Comparison of ENCODE assay signal across 21 cellular contexts in genomic region chr6:131980791-131981623, GRCh38. TPM values are rescaled to one million over a fixed set of nuclear protein-coding genes. Genes with fewer than 3 reads are reported as not detected.
A peak's percentile ranks its signal among the peaks of the same experiment; 100 is the strongest.
DNase-seq lines count a peak whose midpoint lies in the region; ATAC-seq, FAIRE-seq and TF ChIP-seq lines count a peak whose summit lies in the region.
"Had no signal": no experiment of that assay in that cellular context is flagged by ENCODE, and none has a peak within 500 bp of the region (broad histone marks: within the 10 kb centered on the region; RNA-seq: fewer than 3 reads in every experiment).

No MANE protein-coding gene starts in this region.

- FAIRE-seq in H54 (lab: Jason Lieb, UNC), result no peak
- FAIRE-seq: A204.1, islet of Langerhans had no signal

- H2AK5ac ChIP-seq in IMR-90 (ENCODE audit: low read depth, low read length), result peak overlapping the region; percentile 97

- H3K23ac ChIP-seq in IMR-90 (ENCODE audit: low read depth, low read length), result peak overlapping the region; percentile 19; the same call in 1 of the 2 replicates

- peak overlapping the region; percentile 99; the same call in 2 of the 3 replicates for H2BK15ac ChIP-seq in IMR-90 (ENCODE audit: low read depth, low read length)

- CTCF ChIA-PET in IMR-90 (lab: Yijun Ruan, JAX), result no interaction called here

- DNase-seq in IMR-90 (no peak), brain microvascular endothelial cell (no peak), left kidney (ENCODE audit: low read depth, low spot score) (peak; percentile 26), posterior cingulate gyrus (no peak), H54 (ENCODE audit: insufficient read length, low spot score) (no peak), NCI-H526 (lab: John Stamatoyannopoulos, UW) (no peak)
- DNase-seq: activated CD4-positive, alpha-beta T cell treated with anti-CD3 and anti-CD28 coated beads for 4 hours; activated CD8-positive, alpha-beta memory T cell treated with anti-CD3 and anti-CD28 coated beads, Interleukin-2, amount 50 U/mL, for 48 hours; activated gamma-delta T cell treated with Interleukin-2 at 50 U/mL for 16 hours; aorta; MV-4-11; NCI-H2029 treated with DMSO at 0.1 percent for 48 hours; NCI-H524; SJCRH30; T1000 had no signal

- H3K27ac ChIP-seq in 22Rv1, result peak overlapping the region; percentile 95
- H3K27ac ChIP-seq in IMR-90 (ENCODE audit: insufficient read depth, low read length), result peak overlapping the region; percentile 96
- peak overlapping the region; percentile 86 for H3K27ac ChIP-seq in brain microvascular endothelial cell
- H3K27ac ChIP-seq: coronary artery, SJCRH30 had no signal

- intact Hi-C loops in IMR-90 (cut with micrococcal nuclease) (loop anchor here (5.0 kb wide), 1 partner anchor 81 kb away; no protein-coding TSS in a partner anchor), posterior cingulate gyrus (cut with DNase I) (no loop called here)

- peak overlapping the region; percentile 87 for H2BK20ac ChIP-seq in IMR-90 (ENCODE audit: low read depth, low read length)

- H3K27me3 ChIP-seq in IMR-90 (ENCODE audit: control insufficient read depth, insufficient read depth, low read length) (no peaks in the 10 kb centered on the region), brain microvascular endothelial cell (replicated peaks) (no peaks in the 10 kb centered on the region)
- H3K27me3 ChIP-seq: SJCRH30 had no signal

- peak overlapping the region; percentile 33; the same call in 1 of the 2 replicates for H3K9ac ChIP-seq in IMR-90 (ENCODE audit: low read depth, low read length)

- peak overlapping the region; percentile 83 to 92 for H4K8ac ChIP-seq in IMR-90 (ENCODE audit: low read depth in 2 of 2, low read length in 2 of 2)

- H3K4me3 ChIP-seq in IMR-90 (ENCODE audit: insufficient read depth, low read depth, low read length) (no peak overlapping the region), brain microvascular endothelial cell (ENCODE audit: low read depth, low read length) (no peak overlapping the region)
- H3K4me3 ChIP-seq: coronary artery, SJCRH30 had no signal

- H2BK120ac ChIP-seq in IMR-90 (ENCODE audit: low read depth, low read length), result peak overlapping the region; percentile 84

- peaks cover 17% of the 10 kb centered on the region for H3K9me1 ChIP-seq in IMR-90 (ENCODE audit: insufficient read depth, low read length)

- ATAC-seq in IMR-90 (ENCODE audit: low read depth) (no peak), HG03520 (IDR thresholded peaks at IDR 0.05; ENCODE audit: unreplicated experiment) (no peak)
- ATAC-seq: sciatic nerve had no signal

- peak overlapping the region; percentile 95 for H4K5ac ChIP-seq in IMR-90 (ENCODE audit: low read depth, low read length)

- no peak for TF ChIP-seq RAD21 in IMR-90 (IDR thresholded peaks at IDR 0.05; ENCODE audit: low read length)

- 40% methylated on average over 3 of the region's 8 CpGs; no CpG with 5 or more reads in 1 of the 2 experiments for WGBS in IMR-90 (ENCODE audit: extremely low coverage in 2 of 2, insufficient read length in 1 of 2), 2 experiments

- peak overlapping the region; percentile 58 for H2BK5ac ChIP-seq in IMR-90 (ENCODE audit: low read depth, low read length, poor library complexity, severe bottlenecking)

- H3K4ac ChIP-seq in IMR-90 (ENCODE audit: low read depth, low read length), result peak overlapping the region; percentile 91

- H3K14ac ChIP-seq in IMR-90 (replicated peaks; ENCODE audit: low read depth, low read length), result peak overlapping the region; percentile 83

- H2AFZ ChIP-seq in IMR-90 (replicated peaks; ENCODE audit: low read length, poor library complexity), result no peak overlapping the region

- H3K56ac ChIP-seq in IMR-90 (ENCODE audit: extremely low read depth, insufficient read depth, low read length), result peak overlapping the region; percentile 21

- TF ChIP-seq CTCF in 22Rv1 (IDR thresholded peaks at IDR 0.05), result no peak
- no peak for TF ChIP-seq CTCF in IMR-90 (conservative IDR thresholded peaks at IDR 0.05; ENCODE audit: low read depth, low read length)
- TF ChIP-seq CTCF in brain microvascular endothelial cell (IDR thresholded peaks at IDR 0.05; ENCODE audit: low read depth, low read length, missing control alignments), result no peak

- dilution Hi-C loops in IMR-90 (cut with HindIII; ENCODE audit: low sequenced_read_pairs, unreplicated experiment), result no loop called here

- H3K4me2 ChIP-seq in IMR-90 (ENCODE audit: low read depth, low read length), result 0 out of 2 replicates have a peak overlapping the region, but pooled peaks have one; percentile 13

- in situ Hi-C loops in IMR-90 (cut with MboI; ENCODE audit: low sequenced_read_pairs) (no loop called here), brain microvascular endothelial cell (cut with HindIII; ENCODE audit: low pct_ligation_motif_present, low sequenced_read_pairs) (no loop called here)

- peaks cover 19% of the 10 kb centered on the region for H3K4me1 ChIP-seq in IMR-90 (ENCODE audit: control insufficient read depth, insufficient read depth, low read length)
- H3K4me1 ChIP-seq: SJCRH30 had no signal

- BruUV-seq in IMR-90 (replicated peaks; lab: Mats Ljungman, UMichigan), result no TSS peak

- no peak for TF ChIP-seq POLR2A in IMR-90 (IDR thresholded peaks at IDR 0.05; ENCODE audit: low read depth, low read length)
- no peak for TF ChIP-seq POLR2A in H54 (IDR thresholded peaks at IDR 0.05; ENCODE audit: low read depth, low read length)

- H3K36me3 ChIP-seq in IMR-90 (ENCODE audit: control insufficient read depth, insufficient read depth, low read length) (no peaks in the 10 kb centered on the region), brain microvascular endothelial cell (replicated peaks) (no peaks in the 10 kb centered on the region)
- H3K36me3 ChIP-seq: SJCRH30 had no signal

- H3K18ac ChIP-seq in IMR-90 (ENCODE audit: low read depth, low read length), result peak overlapping the region; percentile 99

- no peaks in the 10 kb centered on the region for H3K79me1 ChIP-seq in IMR-90 (ENCODE audit: low read depth in 1 of 2, low read length in 2 of 2)

- no peaks in the 10 kb centered on the region for H4K20me1 ChIP-seq in IMR-90 (ENCODE audit: insufficient read depth, low read length)

- H3K9me3 ChIP-seq in IMR-90 (ENCODE audit: control insufficient read depth, insufficient read depth, low read length), result no peaks in the 10 kb centered on the region
- H3K9me3 ChIP-seq: SJCRH30 had no signal

- POLR2A ChIA-PET in IMR-90 (lab: Charles Lee; ENCODE audit: unreplicated experiment), result interaction anchor here (0.5 to 2.1 kb wide), 2 partner anchors 27 to 30 kb away, joined by 4 to 8 read pairs; partner anchors contain the start of gene CCN2

- peak overlapping the region; percentile 93 for H4K91ac ChIP-seq in IMR-90 (ENCODE audit: insufficient read depth, low read depth, low read length)

- no peak overlapping the region for H2AK9ac ChIP-seq in IMR-90 (replicated peaks; ENCODE audit: low read depth, low read length, poor library complexity)

TF ChIP-seq in IMR-90, 13 proteins besides CTCF, POLR2A, EP300 and RAD21:
- TF ChIP-seq BHLHE40 (IDR thresholded peaks at IDR 0.05; ENCODE audit: low read depth, low read length) (no peak), SMC3 (IDR thresholded peaks at IDR 0.05; ENCODE audit: low read depth, low read length) (no peak), ELK1 (IDR thresholded peaks at IDR 0.05; ENCODE audit: borderline replicate concordance, low read depth, low read length) (no peak), CEBPB (IDR thresholded peaks at IDR 0.05; ENCODE audit: low read depth, low read length) (no peak), MAFK (IDR thresholded peaks at IDR 0.05; ENCODE audit: low read depth, low read length) (no peak), CHD1 (IDR thresholded peaks at IDR 0.05; ENCODE audit: low read depth, low read length) (no peak), MAZ (IDR thresholded peaks at IDR 0.05; ENCODE audit: borderline replicate concordance, low read depth, low read length) (no peak), RFX5 (IDR thresholded peaks at IDR 0.05; ENCODE audit: low read depth, low read length) (no peak), MXI1 (IDR thresholded peaks at IDR 0.05; ENCODE audit: borderline replicate concordance, low read depth, low read length) (no peak), NFE2L2 (IDR thresholded peaks at IDR 0.05; ENCODE audit: low read depth, low read length) (no peak), RCOR1 (IDR thresholded peaks at IDR 0.05; ENCODE audit: insufficient replicate concordance, low read length) (no peak), USF2 (IDR thresholded peaks at IDR 0.05; ENCODE audit: low read depth, low read length) (no peak), FOS (IDR thresholded peaks at IDR 0.05; ENCODE audit: low read depth, low read length) (no peak)

RNA-seq across cellular contexts. Expression of gene CCN2, which starts 29.8 kb away (rescaled TPM):
- 148 and 211 TPM in 2 replicates for total RNA-seq in IMR-90 (2012; rRNA removed)
- 1,205 and 1,345 TPM in 2 replicates for polyA plus RNA-seq in IMR-90 (2012; rRNA removed)
- polyA plus RNA-seq in IMR-90 (2012; cell fraction: cytosol; rRNA removed), result 703 and 2,182 TPM in 2 replicates
- 1,717 and 1,819 TPM in 2 replicates for polyA plus RNA-seq in IMR-90 (2012; cell fraction: nucleus; rRNA removed; ENCODE audit: low replicate concordance)
